ENCODE assay signal across 22 cellular contexts in the genomic region with DNA sequence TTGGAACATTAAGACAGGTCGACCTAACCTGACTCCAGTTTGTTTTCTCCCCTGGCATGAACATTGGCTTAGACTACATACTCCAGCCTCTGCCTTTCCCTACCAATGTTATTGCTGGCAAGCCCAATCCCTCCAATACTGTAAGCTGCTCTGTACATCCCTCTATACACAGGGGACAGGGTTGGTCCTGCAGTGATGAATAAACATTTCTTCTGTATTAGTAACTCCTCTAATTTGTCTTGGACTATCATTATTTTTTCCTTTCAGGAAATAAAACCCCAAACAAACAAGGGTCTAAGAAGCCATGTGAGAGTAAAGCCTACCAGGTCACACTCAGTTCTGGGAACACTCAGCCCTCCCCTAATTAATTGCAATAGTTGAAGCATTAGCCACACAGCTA. TPM values are rescaled to one million over a fixed set of nuclear protein-coding genes. Genes with fewer than 3 reads are reported as not detected.
DNase-seq lines count a peak whose midpoint lies in the region; TF ChIP-seq lines count a peak whose summit lies in the region.
"Had no signal": no experiment of that assay in that cellular context is flagged by ENCODE, and none has a peak within 500 bp of the region (broad histone marks: within the 10 kb centered on the region; RNA-seq: fewer than 3 reads in every experiment).

No MANE protein-coding gene starts in this region.

- POLR2A ChIA-PET in CD8-positive, alpha-beta memory T cell (lab: Charles Lee): no interaction called here

- no peak for TF ChIP-seq CTCF in fibroblast of mammary gland (conservative IDR thresholded peaks at IDR 0.05; ENCODE audit: control insufficient read depth, insufficient read depth, low read depth, low read length)

- H3K27me3 ChIP-seq in GM23248 (replicated peaks; ENCODE audit: insufficient read depth) (no peaks in the 10 kb centered on the region), adipocyte (replicated peaks; ENCODE audit: control insufficient read depth, insufficient read depth, low read length) (no peaks in the 10 kb centered on the region), skeletal muscle satellite cell (ENCODE audit: control insufficient read depth, insufficient read depth, low read length) (no peaks in the 10 kb centered on the region)
- no peaks in the 10 kb centered on the region for H3K27me3 ChIP-seq in CD8-positive, alpha-beta memory T cell (ENCODE audit: insufficient read depth, low read length, poor library complexity, severe bottlenecking)

- peak overlapping the region; percentile 3; the same call in 1 of the 2 replicates for H3K9ac ChIP-seq in GM23248
- no peak overlapping the region for H3K9ac ChIP-seq in adipocyte (ENCODE audit: low read length)
- peak overlapping the region; percentile 73 for H3K9ac ChIP-seq in skeletal muscle satellite cell (ENCODE audit: low read depth, low read length)

- H3K4me3 ChIP-seq in GM23248 (0 out of 2 replicates have a peak overlapping the region, but pooled peaks have one; percentile 1), adipocyte (ENCODE audit: low read length) (no peak overlapping the region), fibroblast of mammary gland (ENCODE audit: control insufficient read depth, low read depth, low read length) (no peak overlapping the region), skeletal muscle satellite cell (ENCODE audit: low read length) (peak overlapping the region; percentile 39)
- H3K4me3 ChIP-seq in CD8-positive, alpha-beta memory T cell (ENCODE audit: low read length): no peak overlapping the region
- H3K4me3 ChIP-seq: gastroesophageal sphincter, HAP-1, prostate gland, smooth muscle cell had no signal

- CTCF ChIA-PET in CD8-positive, alpha-beta memory T cell (lab: Charles Lee): no interaction called here

- no peak overlapping the region for H2AFZ ChIP-seq in GM23248

- peak overlapping the region; percentile 54 for H3K4me2 ChIP-seq in GM23248 (ENCODE audit: unreplicated experiment)
- peak overlapping the region; percentile 36 for H3K4me2 ChIP-seq in skeletal muscle satellite cell (ENCODE audit: low read length)
- H3K4me2 ChIP-seq: smooth muscle cell had no signal

- 29 to 58% methylated on average over 1 of the region's 1 CpG for WGBS in GM23248 (ENCODE audit: low coverage in 1 of 2, low lambda C conversion rate in 2 of 2, missing lambda C conversion rate in 2 of 2), 2 experiments

- H3K4me3 Mint-ChIP-seq in CD8-positive, alpha-beta memory T cell: no peak overlapping the region
- H3K4me3 Mint-ChIP-seq: T-helper 17 cell had no signal

- H3K9me2 ChIP-seq in GM23248 (ENCODE audit: insufficient read depth): no peaks in the 10 kb centered on the region

- H3K4me1 ChIP-seq in GM23248 (ENCODE audit: insufficient read depth) (peaks cover 54% of the 10 kb centered on the region), adipocyte (ENCODE audit: control insufficient read depth, insufficient read depth, low read length) (peaks cover 41% of the 10 kb centered on the region), skeletal muscle satellite cell (ENCODE audit: control insufficient read depth, insufficient read depth, low read length) (peaks cover 68% of the 10 kb centered on the region)
- H3K4me1 ChIP-seq in CD8-positive, alpha-beta memory T cell (ENCODE audit: insufficient read depth, low read length): no peaks in the 10 kb centered on the region
- H3K4me1 ChIP-seq: gastroesophageal sphincter, HAP-1, prostate gland had no signal

- H3K9me3 Mint-ChIP-seq in CD8-positive, alpha-beta memory T cell: no peaks in the 10 kb centered on the region

- no peaks in the 10 kb centered on the region for H3K79me2 ChIP-seq in GM23248 (ENCODE audit: insufficient read depth)

- no peaks in the 10 kb centered on the region for H3K36me3 ChIP-seq in GM23248 (ENCODE audit: low read depth)
- H3K36me3 ChIP-seq in adipocyte (ENCODE audit: control insufficient read depth, insufficient read depth, low read length, severe bottlenecking): no peaks in the 10 kb centered on the region
- no peaks in the 10 kb centered on the region for H3K36me3 ChIP-seq in skeletal muscle satellite cell (ENCODE audit: insufficient read depth, low read length)
- H3K36me3 ChIP-seq in CD8-positive, alpha-beta memory T cell (ENCODE audit: insufficient read depth, low read length): no peaks in the 10 kb centered on the region
- H3K36me3 ChIP-seq: gastroesophageal sphincter, HAP-1, prostate gland, WERI-Rb-1 had no signal

- H3K27me3 Mint-ChIP-seq in CD8-positive, alpha-beta memory T cell: peaks cover 22 to 60% of the 10 kb centered on the region in 2 donors

- no peaks in the 10 kb centered on the region for H3K36me3 Mint-ChIP-seq in CD8-positive, alpha-beta memory T cell

- peaks cover 35% of the 10 kb centered on the region for H3F3A ChIP-seq in GM23248 (ENCODE audit: insufficient read depth)

- H3K4me1 Mint-ChIP-seq in CD8-positive, alpha-beta memory T cell: no peaks in the 10 kb centered on the region

- H3K9me3 ChIP-seq in GM23248 (ENCODE audit: low read depth) (no peaks in the 10 kb centered on the region), adipocyte (ENCODE audit: control insufficient read depth, low read length) (no peaks in the 10 kb centered on the region), skeletal muscle satellite cell (replicated peaks; ENCODE audit: low read length) (no peaks in the 10 kb centered on the region)
- no peaks in the 10 kb centered on the region for H3K9me3 ChIP-seq in CD8-positive, alpha-beta memory T cell (ENCODE audit: low read length)
- H3K9me3 ChIP-seq: gastroesophageal sphincter, HAP-1, prostate gland had no signal

- H3K27ac Mint-ChIP-seq in CD8-positive, alpha-beta memory T cell: no peak overlapping the region
- H3K27ac Mint-ChIP-seq: T-helper 17 cell had no signal

- peak; percentile 90 for DNase-seq in GM23248
- peak; percentile 86 for DNase-seq in adipocyte (ENCODE audit: low read depth)
- peak; percentile 97 for DNase-seq in fibroblast of mammary gland (ENCODE audit: low read depth)
- DNase-seq in cortex of kidney (lab: John Stamatoyannopoulos, UW): no peak
- DNase-seq in CD8-positive, alpha-beta memory T cell: no peak
- no peak for DNase-seq in NCI-H774 (lab: John Stamatoyannopoulos, UW)
- DNase-seq in GM19238 (ENCODE audit: insufficient read length, low spot score): no peak
- DNase-seq: activated CD4-positive, alpha-beta T cell treated with anti-CD3 and anti-CD28 coated beads, Interleukin-2, amount 50 U/mL, for 4 hours; activated gamma-delta T cell treated with Interleukin-2 at 50 U/mL for 16 hours; activated T-cell treated with anti-CD3 and anti-CD28 coated beads for 4 hours; amniotic stem cell; C1 segment of cervical spinal cord; NCI-H187; SHP77; stimulated activated CD4-positive, alpha-beta T cell treated with anti-CD3 and anti-CD28 coated beads, Interleukin-4, amount 100 ng/mL, for 4 hours; T-helper 17 cell; WERI-Rb-1 had no signal

- H3K27ac ChIP-seq in GM23248: peak overlapping the region; percentile 62
- H3K27ac ChIP-seq in CD8-positive, alpha-beta memory T cell (ENCODE audit: low read depth, low read length): no peak overlapping the region
- H3K27ac ChIP-seq: gastroesophageal sphincter, prostate gland, WERI-Rb-1 had no signal

- no peaks in the 10 kb centered on the region for H4K20me1 ChIP-seq in GM23248 (ENCODE audit: insufficient read depth)

- in situ Hi-C loops in GM23248 (cut with MboI): no loop called here

RNA-seq across cellular contexts. Expression of a gene that starts 35.1 kb away (rescaled TPM):
- 30.9 and 37.0 TPM in 2 replicates for total RNA-seq in GM23248 (2014; rRNA removed; shearing (Covaris generic))
- polyA plus RNA-seq in GM23248 (2016; fragmentation: Nextera tagmentation; extraction: Ambion mirVana): 12.4 and 12.5 TPM in 2 replicates
- total RNA-seq in skeletal muscle satellite cell (2012; rRNA removed): 56.0 and 74.5 TPM in 2 replicates
- total RNA-seq in CD8-positive, alpha-beta memory T cell: under 1 TPM; 0.26 to 0.69 TPM
- polyA plus RNA-seq in CD8-positive, alpha-beta memory T cell: not detected
- total RNA-seq: T-helper 17 cell had no signal

RNA-seq across cellular contexts. Expression of a gene that starts 57.7 kb away (rescaled TPM):
- 141 and 151 TPM in 2 replicates for total RNA-seq in GM23248 (2014; rRNA removed; shearing (Covaris generic))
- polyA plus RNA-seq in GM23248 (2016; fragmentation: Nextera tagmentation; extraction: Ambion mirVana): 119 and 120 TPM in 2 replicates
- 150 and 163 TPM in 2 replicates for total RNA-seq in skeletal muscle satellite cell (2012; rRNA removed)
- not detected for total RNA-seq in CD8-positive, alpha-beta memory T cell
- not detected for polyA plus RNA-seq in CD8-positive, alpha-beta memory T cell
- total RNA-seq: T-helper 17 cell had no signal

Comparison
In these comparisons a context has a peak if more than half of its experiments do, and no peak if none do; other contexts are left out.
1. DNase-seq: peak in GM23248 (single experiment), adipocyte (single experiment) and fibroblast of mammary gland (single experiment); none in cortex of kidney (single experiment), CD8-positive, alpha-beta memory T cell (0 of 5), NCI-H774 (single experiment) and GM19238 (single experiment).
2. H3K4me3 ChIP-seq: peak in GM23248 (single experiment) and skeletal muscle satellite cell (single experiment); none in adipocyte (single experiment), fibroblast of mammary gland (single experiment) and CD8-positive, alpha-beta memory T cell (single experiment).
3. RNA of a gene that starts 35.1 kb away (total RNA-seq): 30.9 to 37.0 TPM in GM23248; 0.26 to 0.69 TPM in CD8-positive, alpha-beta memory T cell; every median in the first group is over 10 times any median in the second.
4. RNA of a gene that starts 57.7 kb away (total RNA-seq): 141 to 151 TPM in GM23248; not detected in CD8-positive, alpha-beta memory T cell; every median in the first group is over 100 times any median in the second.